ENCODE assay signal across 8 cellular contexts in the genomic region with DNA sequence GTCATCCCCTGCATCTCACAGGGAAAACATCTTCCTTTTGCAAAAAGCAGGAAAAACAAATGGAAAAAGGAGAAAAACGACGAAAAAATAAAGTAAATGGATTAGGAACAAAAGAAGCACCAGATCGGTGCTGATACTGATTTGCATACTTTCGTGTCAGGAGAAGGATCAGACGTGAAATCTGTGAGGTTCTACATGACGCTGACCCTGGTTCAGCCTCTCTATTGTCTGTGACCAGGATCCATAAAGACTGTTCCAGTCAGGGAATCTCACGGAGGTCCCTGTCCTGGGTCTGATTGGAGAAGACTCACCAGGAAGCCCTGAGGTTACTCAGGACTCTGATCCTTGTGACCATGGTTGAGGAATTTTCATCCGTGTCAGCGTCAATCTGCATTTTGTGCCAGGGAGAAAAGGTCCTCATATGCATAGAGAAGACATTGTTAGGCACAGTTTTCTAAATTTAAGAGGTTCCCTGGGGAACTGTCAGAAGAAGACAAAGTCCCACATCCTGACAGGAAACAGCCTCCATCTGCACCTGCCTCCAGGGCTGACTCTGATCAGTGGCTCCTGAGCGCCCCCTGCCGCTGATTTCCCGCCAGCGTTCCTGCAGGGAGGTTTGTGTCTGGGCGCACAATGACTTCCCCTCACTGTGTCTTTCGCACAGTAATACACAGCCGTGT.
A peak's percentile ranks its signal among the peaks of the same experiment; 100 is the strongest.
DNase-seq lines count a peak whose midpoint lies in the region; ATAC-seq and TF ChIP-seq lines count a peak whose summit lies in the region.
"Not testable (repeated sequence)": the region's sequence is repeated elsewhere in the genome, so short reads cannot be mapped to it uniquely, and the experiment has no call there.

No MANE protein-coding gene starts in this region.

- H3K79me2 ChIP-seq in OCI-LY7 (ENCODE audit: insufficient read depth, low read depth, low read length), result not testable (repeated sequence)

- H3K27ac Mint-ChIP-seq in activated T-helper 2 cell treated with anti-CD3 and anti-CD28 coated beads, Interferon-gamma antibody, Interleukin-2, Interleukin-4, amounts not matched to agents 10 μg/mL and 5 μg/mL and 100 μg/mL, durations not matched to agents 14 hours and 24 hours and 36 hours; effector memory CD8-positive, alpha-beta T cell: not testable (repeated sequence)

- H3K36me3 Mint-ChIP-seq in activated T-helper 2 cell treated with anti-CD3 and anti-CD28 coated beads, Interferon-gamma antibody, Interleukin-2, Interleukin-4, amounts not matched to agents 10 μg/mL and 5 μg/mL and 100 μg/mL, durations not matched to agents 14 hours and 24 hours and 36 hours (ENCODE audit: low read depth); effector memory CD8-positive, alpha-beta T cell (ENCODE audit: insufficient read depth): not testable (repeated sequence)

- H3K4me1 Mint-ChIP-seq in activated T-helper 2 cell treated with anti-CD3 and anti-CD28 coated beads, Interferon-gamma antibody, Interleukin-2, Interleukin-4, amounts not matched to agents 10 μg/mL and 5 μg/mL and 100 μg/mL, durations not matched to agents 14 hours and 24 hours and 36 hours (ENCODE audit: low read depth); effector memory CD8-positive, alpha-beta T cell (ENCODE audit: low read depth in 2 of 2): not testable (repeated sequence)

- not testable (repeated sequence) for H3K9me3 ChIP-seq in BE2C; OCI-LY7 (ENCODE audit: low read length); spleen

- H3K27me3 ChIP-seq in BE2C; spleen (replicated peaks in 1 of 7): not testable (repeated sequence)

- H3K4me3 Mint-ChIP-seq in activated T-helper 2 cell treated with anti-CD3 and anti-CD28 coated beads, Interferon-gamma antibody, Interleukin-2, Interleukin-4, amounts not matched to agents 10 μg/mL and 5 μg/mL and 100 μg/mL, durations not matched to agents 14 hours and 24 hours and 36 hours (ENCODE audit: low read depth); effector memory CD8-positive, alpha-beta T cell: not testable (repeated sequence)

- peak overlapping the region; percentile 39 for H3K27ac ChIP-seq in OCI-LY7 (ENCODE audit: low read depth, low read length, poor library complexity, severe bottlenecking)
- H3K27ac ChIP-seq in spleen, result not testable (repeated sequence)

- not testable (repeated sequence) for TF ChIP-seq POLR2A in spleen (IDR thresholded peaks at IDR 0.05)

- H3K36me3 ChIP-seq in BE2C; OCI-LY7 (ENCODE audit: insufficient read depth, low read length); spleen: not testable (repeated sequence)

- not testable (repeated sequence) for H4K20me1 ChIP-seq in OCI-LY7 (ENCODE audit: insufficient read depth, low read length)

- not testable (repeated sequence) for BruUV-seq in OCI-LY7 (replicated peaks; lab: Mats Ljungman, UMichigan)

- peak overlapping the region; percentile 94 for H2AFZ ChIP-seq in OCI-LY7 (ENCODE audit: low read length)

- TF ChIP-seq CTCF in BE2C (IDR thresholded peaks at IDR 0.05; ENCODE audit: low read depth, low read length), result peak; percentile 39
- TF ChIP-seq CTCF in OCI-LY7 (conservative IDR thresholded peaks at IDR 0.05; ENCODE audit: low read length), result peak; percentile 70
- TF ChIP-seq CTCF in spleen (IDR thresholded peaks at IDR 0.05 in 8 of 11, conservative IDR thresholded peaks at IDR 0.05 in 3 of 11), result peak in 9 of 11 experiments; percentile 39 to 79 (median 63)

- CTCF ChIA-PET in OCI-LY7 (lab: Charles Lee; ENCODE audit: unreplicated experiment), result not testable (repeated sequence)

- H3K4me1 ChIP-seq in BE2C, spleen: not testable (repeated sequence)
- peaks cover 50% of the 10 kb centered on the region for H3K4me1 ChIP-seq in OCI-LY7 (ENCODE audit: insufficient read depth, low read length, poor library complexity, severe bottlenecking)

- DNase-seq in BE2C (peak; percentile 69), OCI-LY7 (ENCODE audit: low spot score) (peak; percentile 84), spleen (peak; percentile 97)
- peak; percentile 99 for DNase-seq in activated CD4-positive, alpha-beta T cell treated with anti-CD3 and anti-CD28 coated beads, Interleukin-2, amount 50 U/mL, for 48 hours
- DNase-seq in activated T-helper 2 cell treated with anti-CD3 and anti-CD28 coated beads, Interferon-gamma antibody, Interleukin-2, Interleukin-4, amounts not matched to agents 10 μg/mL and 5 μg/mL and 100 μg/mL, durations not matched to agents 14 hours and 24 hours and 36 hours (ENCODE audit: low spot score), result peak; percentile 68
- peak; percentile 41 to 45 (median 41) for DNase-seq in effector memory CD8-positive, alpha-beta T cell
- DNase-seq in stimulated activated CD8-positive, alpha-beta memory T cell treated with anti-CD3 and anti-CD28 coated beads, Interleukin-15, amount 100 ng/mL, for 48 hours (ENCODE audit: low read depth in 2 of 2), result peak; percentile 63 to 71

- ATAC-seq in GM18502 (IDR thresholded peaks at IDR 0.05; ENCODE audit: poor library complexity, unreplicated experiment), result peak; percentile 63
- not testable (repeated sequence) for ATAC-seq in effector memory CD8-positive, alpha-beta T cell (replicated peaks)

- not testable (repeated sequence) for H3K9me3 Mint-ChIP-seq in activated T-helper 2 cell treated with anti-CD3 and anti-CD28 coated beads, Interferon-gamma antibody, Interleukin-2, Interleukin-4, amounts not matched to agents 10 μg/mL and 5 μg/mL and 100 μg/mL, durations not matched to agents 14 hours and 24 hours and 36 hours; effector memory CD8-positive, alpha-beta T cell

- H3K4me2 ChIP-seq in OCI-LY7 (ENCODE audit: low read length), result peak overlapping the region; percentile 64

- POLR2A ChIA-PET in OCI-LY7 (lab: Charles Lee), result not testable (repeated sequence)

- not testable (repeated sequence) for H3K4me3 ChIP-seq in BE2C (ENCODE audit: low read depth, low read length)
- peak overlapping the region; percentile 55 for H3K4me3 ChIP-seq in OCI-LY7 (ENCODE audit: low read depth, low read length, poor library complexity, severe bottlenecking)
- H3K4me3 ChIP-seq in spleen, result peak overlapping the region in 1 of 8 donors; percentile 46

- WGBS in spleen, 5 donors, result 26 to 42% (median 31%) methylated on average over 12 to 16 of the region's 16 CpGs

- peaks cover 28% of the 10 kb centered on the region for H3K27me3 Mint-ChIP-seq in activated T-helper 2 cell treated with anti-CD3 and anti-CD28 coated beads, Interferon-gamma antibody, Interleukin-2, Interleukin-4, amounts not matched to agents 10 μg/mL and 5 μg/mL and 100 μg/mL, durations not matched to agents 14 hours and 24 hours and 36 hours (ENCODE audit: low read depth)
- peaks cover 14 to 20% of the 10 kb centered on the region in 2 donors for H3K27me3 Mint-ChIP-seq in effector memory CD8-positive, alpha-beta T cell

- not testable (repeated sequence) for H3K9me2 ChIP-seq in OCI-LY7 (ENCODE audit: insufficient read depth, low read length)

- intact Hi-C loops in OCI-LY7 (cut with micrococcal nuclease; ENCODE audit: unreplicated experiment), result loop anchor here (5.0 kb wide), 1 partner anchor 38 kb away; no protein-coding TSS in a partner anchor
- intact Hi-C loops in activated T-helper 2 cell treated with anti-CD3 and anti-CD28 coated beads, Interferon-gamma antibody, Interleukin-2, Interleukin-4, amounts not matched to agents 10 μg/mL and 5 μg/mL and 100 μg/mL, durations not matched to agents 14 hours and 24 hours and 36 hours (cut with micrococcal nuclease); spleen (cut with DNase I; ENCODE audit: low total_unique reads): not testable (repeated sequence)

Comparison
In these comparisons a context has a peak if more than half of its experiments do, and no peak if none do; other contexts are left out.
1. DNase-seq: peak in every context shown above with its lines; median percentile 99 in activated CD4-positive, alpha-beta T cell treated with anti-CD3 and anti-CD28 coated beads, Interleukin-2, amount 50 U/mL, for 48 hours; 97 in spleen; 84 in OCI-LY7; 69 in BE2C; 68 in activated T-helper 2 cell treated with anti-CD3 and anti-CD28 coated beads, Interferon-gamma antibody, Interleukin-2, Interleukin-4, amounts not matched to agents 10 μg/mL and 5 μg/mL and 100 μg/mL, durations not matched to agents 14 hours and 24 hours and 36 hours; 67 in stimulated activated CD8-positive, alpha-beta memory T cell treated with anti-CD3 and anti-CD28 coated beads, Interleukin-15, amount 100 ng/mL, for 48 hours; 41 in effector memory CD8-positive, alpha-beta T cell.